ENCODE assay signal across 8 cellular contexts in genomic region chr3:4721511-4721911, GRCh38.
DNase-seq lines count a peak whose midpoint lies in the region; ATAC-seq and TF ChIP-seq lines count a peak whose summit lies in the region.
"Had no signal": no experiment of that assay in that cellular context is flagged by ENCODE, and none has a peak within 500 bp of the region (broad histone marks: within the 10 kb centered on the region; RNA-seq: fewer than 3 reads in every experiment).

No MANE protein-coding gene starts in this region.

- no peak overlapping the region for H3K4me3 ChIP-seq in left lung
- no peak overlapping the region for H3K4me3 ChIP-seq in suprapubic skin

- intact Hi-C loops in left lung (cut with DNase I): loop anchor here in 1 of 2 donors (5.0 kb wide), 1 partner anchor 256 kb away; the partner anchor contains the start of gene BHLHE40

- H3K27me3 ChIP-seq in left lung (no peaks in the 10 kb centered on the region), suprapubic skin (no peaks in the 10 kb centered on the region)

- DNase-seq in LHCN-M2 (ENCODE audit: low read depth) (peak; percentile 93), left lung (no peak), suprapubic skin (ENCODE audit: low spot score in 2 of 2) (no peak), foreskin melanocyte (no peak)
- DNase-seq in effector CD4-positive, alpha-beta T cell: no peak
- DNase-seq: NCI-H1930 had no signal

- H3K9me3 ChIP-seq in left lung: no peaks in the 10 kb centered on the region
- H3K9me3 ChIP-seq in suprapubic skin: no peaks in the 10 kb centered on the region

- peak overlapping the region; percentile 57 for H3K27ac ChIP-seq in angular gyrus (ENCODE audit: low read depth, low read length)
- H3K27ac ChIP-seq in left lung: peak overlapping the region; percentile 7 to 77
- peak overlapping the region; percentile 71 for H3K27ac ChIP-seq in suprapubic skin

- H3K36me3 ChIP-seq in left lung (no peaks in the 10 kb centered on the region), suprapubic skin (no peaks in the 10 kb centered on the region)

- ATAC-seq in left lung: no peak
- no peak for ATAC-seq in GM18858 (IDR thresholded peaks at IDR 0.05; ENCODE audit: unreplicated experiment)

- no peak for TF ChIP-seq POLR2A in suprapubic skin (IDR thresholded peaks at IDR 0.05)

- no peak for TF ChIP-seq EP300 in suprapubic skin (IDR thresholded peaks at IDR 0.05)

- 77% methylated on average over 9 of the region's 9 CpGs for WGBS in suprapubic skin

- no peak for TF ChIP-seq CTCF in left lung (IDR thresholded peaks at IDR 0.05)
- TF ChIP-seq CTCF in suprapubic skin (IDR thresholded peaks at IDR 0.05): no peak

- H3K4me1 ChIP-seq in left lung (peaks cover 22 to 50% of the 10 kb centered on the region in 2 donors), suprapubic skin (peaks cover 54% of the 10 kb centered on the region)
